Comparison of ENCODE assay signal across 11 cellular contexts in the genomic region with DNA sequence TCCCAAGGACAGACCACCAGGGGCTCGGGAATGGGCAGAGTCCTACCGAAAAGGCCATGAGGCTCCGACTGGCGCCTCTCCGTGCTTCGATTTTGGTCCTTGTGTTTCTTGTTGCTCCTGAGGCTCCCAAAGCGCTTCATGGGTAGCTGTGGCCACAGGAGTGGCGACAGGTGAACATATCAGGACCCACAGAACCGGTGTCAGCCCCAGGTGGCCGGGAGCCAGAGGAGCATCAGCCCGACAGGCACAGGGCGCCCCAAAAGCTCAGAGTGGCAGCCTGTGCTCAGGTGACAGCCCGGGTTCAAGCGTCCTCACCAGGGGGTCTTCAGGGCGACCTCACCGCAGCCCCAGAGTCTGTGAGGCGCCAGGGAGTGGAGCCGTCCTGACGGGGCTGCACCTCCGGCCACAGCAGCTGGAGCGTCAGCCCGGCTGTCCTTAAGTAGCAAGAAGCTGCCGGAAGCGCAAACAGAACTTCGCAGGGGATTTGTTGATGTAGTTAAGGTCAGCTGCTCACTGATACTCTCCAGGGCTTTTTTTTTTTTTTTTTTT.
DNase-seq lines count a peak whose midpoint lies in the region; TF ChIP-seq lines count a peak whose summit lies in the region.
"Had no signal": no experiment of that assay in that cellular context is flagged by ENCODE, and none has a peak within 500 bp of the region (broad histone marks: within the 10 kb centered on the region; RNA-seq: fewer than 3 reads in every experiment).

No MANE protein-coding gene starts in this region.

- TF ChIP-seq CTCF in Peyer's patch (IDR thresholded peaks at IDR 0.05) = no peak

- peak; percentile 42 for DNase-seq in 8988T
- DNase-seq in Karpas-422 = peak; percentile 63
- no peak for DNase-seq in Peyer's patch
- no peak for DNase-seq in LoVo (ENCODE audit: low spot score)
- no peak for DNase-seq in central memory CD4-positive, alpha-beta T cell
- no peak for DNase-seq in stimulated activated naive CD4-positive, alpha-beta T cell (lab: John Stamatoyannopoulos, UW)
- DNase-seq: activated CD4-positive, alpha-beta memory T cell treated with anti-CD3 and anti-CD28 coated beads for 36 hours; NK-92 treated with Interleukin-12 subunit alpha and Interleukin-12 subunit beta, amount 100 ng/mL, for 24 hours; stimulated activated CD8-positive, alpha-beta memory T cell treated with anti-CD3 and anti-CD28 coated beads, Interleukin-4, amount 100 ng/mL, for 48 hours had no signal

- H3K27me3 ChIP-seq in Karpas-422 (ENCODE audit: low read length) (no peaks in the 10 kb centered on the region), ectodermal cell (ENCODE audit: control insufficient read depth, insufficient read depth, low read length, poor library complexity, severe bottlenecking) (no peaks in the 10 kb centered on the region), muscle layer of duodenum (ENCODE audit: low read depth, low read length) (no peaks in the 10 kb centered on the region), Peyer's patch (no peaks in the 10 kb centered on the region)

- H3K9me2 ChIP-seq in Karpas-422 (replicated peaks; ENCODE audit: insufficient read depth, low read length) = no peaks in the 10 kb centered on the region

- no peaks in the 10 kb centered on the region for H4K20me1 ChIP-seq in Karpas-422 (ENCODE audit: insufficient read depth, low read depth, low read length)

- peak overlapping the region; percentile 61 for H3K9ac ChIP-seq in Karpas-422 (ENCODE audit: low read length)

- H3K9me3 ChIP-seq in Karpas-422 (ENCODE audit: low read length) = no peaks in the 10 kb centered on the region
- H3K9me3 ChIP-seq in ectodermal cell (ENCODE audit: control insufficient read depth, low read length) = no peaks in the 10 kb centered on the region
- no peaks in the 10 kb centered on the region for H3K9me3 ChIP-seq in muscle layer of duodenum (ENCODE audit: control insufficient read depth in 1 of 2, low read length in 2 of 2)
- H3K9me3 ChIP-seq in Peyer's patch = no peaks in the 10 kb centered on the region

- 0 out of 2 replicates have a peak overlapping the region, but pooled peaks have one; percentile 1 for H2AFZ ChIP-seq in Karpas-422 (ENCODE audit: low read length)

- no peak for TF ChIP-seq POLR2A in Peyer's patch (IDR thresholded peaks at IDR 0.05)

- WGBS in ectodermal cell, 2 experiments = 66 to 67% methylated on average over 25 of the region's 25 CpGs

- peak overlapping the region; percentile 64 for H3K4me3 ChIP-seq in Karpas-422 (ENCODE audit: low read length)
- H3K4me3 ChIP-seq in ectodermal cell (ENCODE audit: insufficient read depth, low read depth, low read length) = no peak overlapping the region
- H3K4me3 ChIP-seq in muscle layer of duodenum (ENCODE audit: low read depth in 1 of 2, low read length in 2 of 2) = peak overlapping the region; percentile 52 to 53
- peak overlapping the region in 1 of 4 donors; percentile 31 for H3K4me3 ChIP-seq in Peyer's patch

- H3K27ac ChIP-seq in Karpas-422 (ENCODE audit: low read length) = peak overlapping the region; percentile 77
- H3K27ac ChIP-seq in ectodermal cell (ENCODE audit: insufficient read depth, low read depth, low read length, poor library complexity, severe bottlenecking) = peak overlapping the region; percentile 30
- H3K27ac ChIP-seq in muscle layer of duodenum (ENCODE audit: low read length) = peak overlapping the region; percentile 27
- peak overlapping the region in 2 of 4 donors; percentile 31 to 71 for H3K27ac ChIP-seq in Peyer's patch

- no peaks in the 10 kb centered on the region for H3K36me3 ChIP-seq in Karpas-422 (ENCODE audit: insufficient read depth, low read length)
- no peaks in the 10 kb centered on the region for H3K36me3 ChIP-seq in ectodermal cell (ENCODE audit: control insufficient read depth, insufficient read depth, low read length)
- H3K36me3 ChIP-seq in muscle layer of duodenum (ENCODE audit: control insufficient read depth in 1 of 2, insufficient read depth in 2 of 2, low read length in 2 of 2) = no peaks in the 10 kb centered on the region
- no peaks in the 10 kb centered on the region for H3K36me3 ChIP-seq in Peyer's patch

- peak overlapping the region; percentile 77 for H3K4me2 ChIP-seq in Karpas-422 (ENCODE audit: low read depth, low read length, poor library complexity, severe bottlenecking)

- H3K4me1 ChIP-seq in Karpas-422 (ENCODE audit: low read length) (peaks cover 45% of the 10 kb centered on the region), ectodermal cell (ENCODE audit: control insufficient read depth, insufficient read depth, low read length) (peaks cover 29% of the 10 kb centered on the region), muscle layer of duodenum (ENCODE audit: control insufficient read depth in 1 of 2, insufficient read depth in 2 of 2, low read length in 2 of 2) (no peaks in the 10 kb centered on the region), Peyer's patch (peaks cover 0 to 5% (median 0%) of the 10 kb centered on the region in 4 donors)

- no peaks in the 10 kb centered on the region for H3K79me2 ChIP-seq in Karpas-422 (ENCODE audit: low read length)

Comparison
In these comparisons a context has a peak if more than half of its experiments do, and no peak if none do; other contexts are left out.
1. DNase-seq: peak in 8988T (single experiment) and Karpas-422 (single experiment); none in Peyer's patch (0 of 3), LoVo (single experiment), central memory CD4-positive, alpha-beta T cell (single experiment) and stimulated activated naive CD4-positive, alpha-beta T cell (0 of 6).